Comparison of ENCODE assay signal across 16 cellular contexts in the genomic region with DNA sequence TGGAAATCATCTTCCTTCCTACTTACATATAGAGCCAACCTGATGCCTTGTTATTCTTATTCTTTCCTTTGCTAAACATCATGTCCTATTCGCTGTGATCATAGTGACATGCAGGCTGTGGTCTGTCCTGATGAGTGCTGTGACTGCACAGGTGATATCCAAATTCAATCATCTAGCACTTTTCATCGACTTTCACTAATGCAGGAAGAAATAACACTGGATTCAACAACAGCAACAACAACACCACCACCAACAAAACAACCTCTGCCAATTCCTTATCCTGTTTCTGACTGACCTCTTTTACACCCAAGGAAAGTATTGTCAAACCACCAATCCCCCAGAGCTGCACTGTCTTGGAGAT.
DNase-seq lines count a peak whose midpoint lies in the region; FAIRE-seq and TF ChIP-seq lines count a peak whose summit lies in the region.
"Had no signal": no experiment of that assay in that cellular context is flagged by ENCODE, and none has a peak within 500 bp of the region (broad histone marks: within the 10 kb centered on the region; RNA-seq: fewer than 3 reads in every experiment).

No MANE protein-coding gene starts in this region.

- H3K36me3 Mint-ChIP-seq in activated T-helper 2 cell treated with anti-CD3 and anti-CD28 coated beads, Interferon-gamma antibody, Interleukin-2, Interleukin-4, amounts not matched to agents 10 μg/mL and 5 μg/mL and 100 μg/mL, durations not matched to agents 14 hours and 24 hours and 36 hours (ENCODE audit: low read depth) = no peaks in the 10 kb centered on the region
- H3K36me3 Mint-ChIP-seq in glutamatergic neuron (ENCODE audit: unreplicated experiment) = no peaks in the 10 kb centered on the region
- H3K36me3 Mint-ChIP-seq: CD8-positive, alpha-beta T cell had no signal

- DNase-seq in BE2C (no peak), dorsolateral prefrontal cortex (no peak), urothelium cell line (ENCODE audit: low spot score) (no peak), glutamatergic neuron (no peak)
- DNase-seq in activated T-helper 2 cell treated with anti-CD3 and anti-CD28 coated beads, Interferon-gamma antibody, Interleukin-2, Interleukin-4, amounts not matched to agents 10 μg/mL and 5 μg/mL and 100 μg/mL, durations not matched to agents 14 hours and 24 hours and 36 hours (ENCODE audit: low spot score) = no peak
- no peak for DNase-seq in stimulated activated naive CD4-positive, alpha-beta T cell treated with Interleukin-2 at 50 U/mL for 16 hours (lab: John Stamatoyannopoulos, UW)
- DNase-seq: 8988T; Calu3; CD8-positive, alpha-beta T cell; DMS79 treated with DMSO at 0.1 percent for 48 hours; GF-D8; GOT3; H7 had no signal

- no peaks in the 10 kb centered on the region for H3K9me3 Mint-ChIP-seq in activated T-helper 2 cell treated with anti-CD3 and anti-CD28 coated beads, Interferon-gamma antibody, Interleukin-2, Interleukin-4, amounts not matched to agents 10 μg/mL and 5 μg/mL and 100 μg/mL, durations not matched to agents 14 hours and 24 hours and 36 hours
- H3K9me3 Mint-ChIP-seq in glutamatergic neuron (ENCODE audit: unreplicated experiment) = no peaks in the 10 kb centered on the region
- H3K9me3 Mint-ChIP-seq: CD8-positive, alpha-beta T cell had no signal

- peaks cover 29% of the 10 kb centered on the region for H3K4me1 ChIP-seq in BE2C

- H3K4me3 ChIP-seq in BE2C (ENCODE audit: low read depth, low read length) (peak overlapping the region; percentile 31), dorsolateral prefrontal cortex (no peak overlapping the region)
- H3K4me3 ChIP-seq: BLaER1 treated with 17β-estradiol and CSF1 and Interleukin-3, amounts not matched to agents 10 nM and 100 nM had no signal

- H3K9me3 ChIP-seq in BE2C = no peaks in the 10 kb centered on the region

- TF ChIP-seq CTCF in BE2C (IDR thresholded peaks at IDR 0.05; ENCODE audit: low read depth, low read length) (no peak), dorsolateral prefrontal cortex (IDR thresholded peaks at IDR 0.05 in 54 of 56, conservative IDR thresholded peaks at IDR 0.05 in 2 of 56; ENCODE audit: low read depth in 1 of 56, partially characterized antibody in 56 of 56) (no peak), glutamatergic neuron (IDR thresholded peaks at IDR 0.05; ENCODE audit: partially characterized antibody, unreplicated experiment) (no peak)

- no peak overlapping the region for H3K4me3 Mint-ChIP-seq in activated T-helper 2 cell treated with anti-CD3 and anti-CD28 coated beads, Interferon-gamma antibody, Interleukin-2, Interleukin-4, amounts not matched to agents 10 μg/mL and 5 μg/mL and 100 μg/mL, durations not matched to agents 14 hours and 24 hours and 36 hours (ENCODE audit: low read depth)
- no peak overlapping the region for H3K4me3 Mint-ChIP-seq in glutamatergic neuron (ENCODE audit: unreplicated experiment)
- H3K4me3 Mint-ChIP-seq: CD8-positive, alpha-beta T cell had no signal

- H3K27me3 ChIP-seq in BE2C (no peaks in the 10 kb centered on the region), dorsolateral prefrontal cortex (no peaks in the 10 kb centered on the region)
- H3K27me3 ChIP-seq: BLaER1 treated with 17β-estradiol and CSF1 and Interleukin-3, amounts not matched to agents 10 nM and 100 nM had no signal

- no peak overlapping the region for H3K27ac Mint-ChIP-seq in activated T-helper 2 cell treated with anti-CD3 and anti-CD28 coated beads, Interferon-gamma antibody, Interleukin-2, Interleukin-4, amounts not matched to agents 10 μg/mL and 5 μg/mL and 100 μg/mL, durations not matched to agents 14 hours and 24 hours and 36 hours
- H3K27ac Mint-ChIP-seq in glutamatergic neuron (ENCODE audit: unreplicated experiment) = no peak overlapping the region
- H3K27ac Mint-ChIP-seq: CD8-positive, alpha-beta T cell had no signal

- no peaks in the 10 kb centered on the region for H3K27me3 Mint-ChIP-seq in activated T-helper 2 cell treated with anti-CD3 and anti-CD28 coated beads, Interferon-gamma antibody, Interleukin-2, Interleukin-4, amounts not matched to agents 10 μg/mL and 5 μg/mL and 100 μg/mL, durations not matched to agents 14 hours and 24 hours and 36 hours (ENCODE audit: low read depth)
- peaks cover 2% of the 10 kb centered on the region for H3K27me3 Mint-ChIP-seq in glutamatergic neuron (ENCODE audit: unreplicated experiment)

- intact Hi-C loops in dorsolateral prefrontal cortex (cut with DNase I) = no loop called here
- intact Hi-C loops in activated T-helper 2 cell treated with anti-CD3 and anti-CD28 coated beads, Interferon-gamma antibody, Interleukin-2, Interleukin-4, amounts not matched to agents 10 μg/mL and 5 μg/mL and 100 μg/mL, durations not matched to agents 14 hours and 24 hours and 36 hours (cut with micrococcal nuclease) = no loop called here

- H3K36me3 ChIP-seq in BE2C = no peaks in the 10 kb centered on the region
- H3K36me3 ChIP-seq: BLaER1 treated with 17β-estradiol and CSF1 and Interleukin-3, amounts not matched to agents 10 nM and 100 nM had no signal

- FAIRE-seq in urothelium cell line (lab: Jason Lieb, UNC) = peak; percentile 82
- FAIRE-seq: HepG2 had no signal

- H3K27ac ChIP-seq in angular gyrus (ENCODE audit: low read depth, low read length) = peak overlapping the region; percentile 51
- H3K27ac ChIP-seq in dorsolateral prefrontal cortex = peak overlapping the region in 42 of 59 donors; percentile 10 to 99 (median 80)
- H3K27ac ChIP-seq: BLaER1 treated with 17β-estradiol and CSF1 and Interleukin-3, amounts not matched to agents 10 nM and 100 nM had no signal

- no peaks in the 10 kb centered on the region for H3K4me1 Mint-ChIP-seq in activated T-helper 2 cell treated with anti-CD3 and anti-CD28 coated beads, Interferon-gamma antibody, Interleukin-2, Interleukin-4, amounts not matched to agents 10 μg/mL and 5 μg/mL and 100 μg/mL, durations not matched to agents 14 hours and 24 hours and 36 hours (ENCODE audit: low read depth)
- H3K4me1 Mint-ChIP-seq in glutamatergic neuron (ENCODE audit: low read depth, unreplicated experiment) = peaks cover 6% of the 10 kb centered on the region
